In the genomic region with DNA sequence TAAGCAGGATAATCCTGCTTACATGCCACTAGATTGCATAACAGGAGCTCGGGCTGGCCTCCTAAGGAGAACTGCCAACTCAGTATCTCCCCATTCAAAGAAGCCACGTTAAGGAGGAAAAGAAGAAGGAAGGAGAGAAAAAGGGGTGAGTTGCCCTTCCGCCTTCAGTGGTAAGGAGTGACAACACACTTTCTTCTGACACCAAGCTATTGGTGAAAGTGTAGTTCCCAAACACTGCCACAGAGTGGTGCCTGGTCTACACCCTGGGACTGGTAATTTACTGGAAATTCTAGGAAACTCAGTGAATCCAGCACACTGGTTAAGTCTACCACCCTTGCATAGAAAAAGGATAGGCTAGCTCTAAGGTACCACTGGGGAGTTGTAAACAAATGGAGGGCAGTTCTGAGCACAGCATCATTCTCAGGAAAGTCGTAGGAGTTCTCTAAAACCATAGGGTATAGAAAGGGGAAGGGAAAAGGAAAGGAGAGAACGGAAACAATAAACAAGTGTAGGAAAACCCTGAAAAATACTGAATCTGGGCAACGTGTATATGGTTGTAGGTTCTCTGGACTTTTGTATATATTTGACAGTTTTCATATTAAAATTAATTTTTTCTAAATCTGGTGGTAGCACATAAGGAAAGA, we compare ENCODE assay signal across 8 cellular contexts. TPM values are rescaled to one million over a fixed set of nuclear protein-coding genes. Genes with fewer than 3 reads are reported as not detected.
DNase-seq lines count a peak whose midpoint lies in the region; ATAC-seq, FAIRE-seq and TF ChIP-seq lines count a peak whose summit lies in the region.

No MANE protein-coding gene starts in this region.

- H3K9me3 ChIP-seq in kidney (ENCODE audit: control insufficient read depth in 1 of 2, low read length in 2 of 2), result no peaks in the 10 kb centered on the region

- peak; percentile 74 for TF ChIP-seq CTCF in NB4 (IDR thresholded peaks at IDR 0.05; ENCODE audit: low read depth, low read length)
- peak; percentile 74 for TF ChIP-seq CTCF in bronchial epithelial cell (IDR thresholded peaks at IDR 0.05; ENCODE audit: insufficient read depth, low read length, severe bottlenecking)
- TF ChIP-seq CTCF in kidney (IDR thresholded peaks at IDR 0.05; ENCODE audit: borderline replicate concordance, extremely low read depth, insufficient read depth), result peak; percentile 90

- FAIRE-seq in bronchial epithelial cell (lab: Jason Lieb, UNC), result peak; percentile 23
- FAIRE-seq in kidney (lab: Jason Lieb, UNC), result peak; percentile 41

- intact Hi-C loops in kidney (cut with DNase I), result loop anchor here (5.0 kb wide), 1 partner anchor 152 kb away; no protein-coding TSS in a partner anchor

- no peak for TF ChIP-seq POLR2A in NB4 (IDR thresholded peaks at IDR 0.05; ENCODE audit: extremely low read depth, insufficient read length)

- H3K36me3 ChIP-seq in bronchial epithelial cell (ENCODE audit: control insufficient read depth, insufficient read depth, low read length) (no peaks in the 10 kb centered on the region), kidney (ENCODE audit: control insufficient read depth in 1 of 2, insufficient read depth in 2 of 2, low read length in 2 of 2) (no peaks in the 10 kb centered on the region)

- H3K4me3 ChIP-seq in NB4 (ENCODE audit: low read depth, low read length) (no peak overlapping the region), bronchial epithelial cell (ENCODE audit: low read depth, low read length) (no peak overlapping the region), kidney (ENCODE audit: low read length in 2 of 2) (no peak overlapping the region)

- DNase-seq in activated CD4-positive, CD25-positive, alpha-beta regulatory T cell treated with anti-CD3 and anti-CD28 coated beads, Interleukin-2, amount 50 U/mL, for 72 hours, result no peak
- DNase-seq in NB4 (ENCODE audit: low read depth) (peak; percentile 66), T-helper 9 cell (peak; percentile 17), bronchial epithelial cell (ENCODE audit: low read depth) (peak; percentile 72), kidney (no peak)
- peak; percentile 4 to 17 for DNase-seq in stimulated activated CD4-positive, alpha-beta T cell treated with anti-CD3 and anti-CD28 coated beads, Interleukin-4, amount 100 ng/mL, for 48 hours (ENCODE audit: low read depth in 2 of 2)

- peaks cover 0 to 7% of the 10 kb centered on the region in 2 donors for H3K4me1 ChIP-seq in kidney (ENCODE audit: control insufficient read depth in 1 of 2, insufficient read depth in 1 of 2, low read depth in 1 of 2, low read length in 2 of 2)

- ATAC-seq in activated CD4-positive, CD25-positive, alpha-beta regulatory T cell treated with anti-CD3 and anti-CD28 coated beads, Interleukin-2, amount 50 U/mL, for 24 hours, result peak; percentile 51 to 73
- peak; percentile 87 for ATAC-seq in HG02642 (IDR thresholded peaks at IDR 0.05; ENCODE audit: poor library complexity, unreplicated experiment)

- H3K9ac ChIP-seq in kidney (ENCODE audit: low read length in 2 of 2), result no peak overlapping the region

- H3K27me3 ChIP-seq in bronchial epithelial cell (ENCODE audit: control insufficient read depth, insufficient read depth, low read length), result no peaks in the 10 kb centered on the region

- no peak overlapping the region for H3K27ac ChIP-seq in kidney (ENCODE audit: low read depth in 2 of 2, low read length in 2 of 2)

RNA-seq across cellular contexts. Expression of gene RRAS2, which starts 58.2 kb away (rescaled TPM):
- 169 and 235 TPM in 2 replicates for total RNA-seq in bronchial epithelial cell
- total RNA-seq in kidney, result 33.2 TPM
- 23.3 TPM for polyA plus RNA-seq in kidney (ENCODE audit: insufficient read depth, low read depth, low replicate concordance)

Comparison
In these comparisons a context has a peak if more than half of its experiments do, and no peak if none do; other contexts are left out.
1. DNase-seq: peak in NB4 (single experiment), T-helper 9 cell (single experiment), bronchial epithelial cell (single experiment) and stimulated activated CD4-positive, alpha-beta T cell treated with anti-CD3 and anti-CD28 coated beads, Interleukin-4, amount 100 ng/mL, for 48 hours (2 of 2); none in activated CD4-positive, CD25-positive, alpha-beta regulatory T cell treated with anti-CD3 and anti-CD28 coated beads, Interleukin-2, amount 50 U/mL, for 72 hours (single experiment) and kidney (single experiment).
2. Peak in every context shown above with its lines, with median percentiles within 50 percentile points of each other: CTCF ChIP-seq.